11 cellular contexts compared by ENCODE assay signal in genomic region chr19:46132508-46133100, GRCh38. TPM values are rescaled to one million over a fixed set of nuclear protein-coding genes. Genes with fewer than 3 reads are reported as not detected.
DNase-seq lines count a peak whose midpoint lies in the region; ATAC-seq, FAIRE-seq and TF ChIP-seq lines count a peak whose summit lies in the region.
"Had no signal": no experiment of that assay in that cellular context is flagged by ENCODE, and none has a peak within 500 bp of the region (broad histone marks: within the 10 kb centered on the region; RNA-seq: fewer than 3 reads in every experiment).

No MANE protein-coding gene starts in this region.

- peak overlapping the region; percentile 58 for H2AFZ ChIP-seq in mammary epithelial cell (ENCODE audit: low read depth, low read length)
- no peak overlapping the region for H2AFZ ChIP-seq in HepG2 (ENCODE audit: low read length)

- peaks cover 9% of the 10 kb centered on the region for H3K9me3 ChIP-seq in HUES48 (ENCODE audit: control insufficient read depth, insufficient read depth, low read length)
- no peaks in the 10 kb centered on the region for H3K9me3 ChIP-seq in mammary epithelial cell (replicated peaks; ENCODE audit: insufficient read depth, low read length)
- no peaks in the 10 kb centered on the region for H3K9me3 ChIP-seq in HepG2 (ENCODE audit: low read length)
- H3K9me3 ChIP-seq in stomach = no peaks in the 10 kb centered on the region

- H3K4me3 ChIP-seq in HUES48 (ENCODE audit: low read depth, low read length) = peak overlapping the region; percentile 38; the same call in 1 of the 2 replicates
- H3K4me3 ChIP-seq in mammary epithelial cell (replicated peaks in 1 of 3; ENCODE audit: insufficient read depth in 1 of 3, low read depth in 2 of 3, low read length in 3 of 3) = peak overlapping the region in 2 of 3 experiments; percentile 30 to 35
- H3K4me3 ChIP-seq in HepG2 (replicated peaks in 1 of 3; ENCODE audit: insufficient read depth in 1 of 3, low read depth in 2 of 3, low read length in 3 of 3) = no peak overlapping the region
- H3K4me3 ChIP-seq in stomach = no peak overlapping the region

- TF ChIP-seq CTCF in mammary epithelial cell (conservative IDR thresholded peaks at IDR 0.05 in 1 of 2, IDR thresholded peaks at IDR 0.05 in 1 of 2; ENCODE audit: extremely low read depth in 1 of 2, insufficient read depth in 1 of 2, low read depth in 1 of 2, low read length in 2 of 2) = no peak
- no peak for TF ChIP-seq CTCF in HepG2 (CRISPR knock-in tag; IDR thresholded peaks at IDR 0.05)
- no peak for TF ChIP-seq CTCF in stomach (IDR thresholded peaks at IDR 0.05)

- POLR2A ChIA-PET in HepG2 (lab: Yijun Ruan, JAX) = no interaction called here

- TF ChIP-seq RAD21 in HepG2 (CRISPR knock-in tag; IDR thresholded peaks at IDR 0.05) = no peak

- TF ChIP-seq POLR2A in HepG2 (IDR thresholded peaks at IDR 0.05; ENCODE audit: insufficient read depth in 1 of 2, low read depth in 2 of 2, low read length in 2 of 2) (no peak), stomach (IDR thresholded peaks at IDR 0.05) (no peak)

- TSS peak; percentile 59 for BruUV-seq in mammary epithelial cell (replicated peaks; lab: Mats Ljungman, UMichigan)
- BruUV-seq in HepG2 (replicated peaks; lab: Mats Ljungman, UMichigan) = TSS peak; percentile 87

- TF ChIP-seq EP300 in HepG2 (IDR thresholded peaks at IDR 0.05; ENCODE audit: low read depth in 2 of 2, low read length in 2 of 2) = no peak
- TF ChIP-seq EP300 in HepG2 (CRISPR knock-in tag; IDR thresholded peaks at IDR 0.05; ENCODE audit: borderline replicate concordance) = no peak
- TF ChIP-seq EP300 in stomach (IDR thresholded peaks at IDR 0.05) = no peak

- in situ Hi-C loops in mammary epithelial cell (cut with MboI; ENCODE audit: low sequenced_read_pairs in 2 of 2) = no loop called here
- in situ Hi-C loops in HepG2 (cut with HindIII; ENCODE audit: extremely low pct_ligation_motif_present, low pct_unique_long_range_greater_than_20kb) = no loop called here

- no peaks in the 10 kb centered on the region for H4K20me1 ChIP-seq in mammary epithelial cell (ENCODE audit: insufficient read depth, low read length)
- H4K20me1 ChIP-seq in HepG2 (ENCODE audit: insufficient read depth, low read length) = no peaks in the 10 kb centered on the region

- intact Hi-C loops in mammary epithelial cell (cut with micrococcal nuclease) = loop anchor here (2.0 kb wide), 1 partner anchor 52 kb away; no protein-coding TSS in a partner anchor
- intact Hi-C loops in HepG2 (cut with micrococcal nuclease; ENCODE audit: unreplicated experiment) = no loop called here
- intact Hi-C loops in stomach (cut with DNase I; ENCODE audit: low total_unique reads) = no loop called here

- peak overlapping the region; percentile 98 for H3K27ac ChIP-seq in HUES48 (ENCODE audit: low read depth, low read length)
- peak overlapping the region; percentile 86 for H3K27ac ChIP-seq in mammary epithelial cell (ENCODE audit: insufficient read depth, low read depth, low read length)
- no peak overlapping the region for H3K27ac ChIP-seq in HepG2 (ENCODE audit: extremely low read length, insufficient read depth, low read length)
- H3K27ac ChIP-seq in stomach = peak overlapping the region in 4 of 5 donors; percentile 36 to 59 (median 48)

- CTCF ChIA-PET in mammary epithelial cell (lab: Charles Lee; ENCODE audit: low non-redundant PET) = no interaction called here
- CTCF ChIA-PET in HepG2 (lab: Yijun Ruan, JAX; ENCODE audit: low intra/inter-chr PET ratio, low total read pairs) = no interaction called here

- H3K36me3 ChIP-seq in HUES48 (ENCODE audit: control insufficient read depth, insufficient read depth, low read length) (no peaks in the 10 kb centered on the region), mammary epithelial cell (ENCODE audit: insufficient read depth, low read length) (no peaks in the 10 kb centered on the region), HepG2 (replicated peaks in 1 of 2; ENCODE audit: control insufficient read depth in 1 of 2, insufficient read depth in 2 of 2, low read length in 2 of 2) (no peaks in the 10 kb centered on the region), stomach (no peaks in the 10 kb centered on the region)

- no peak for DNase-seq in mammary epithelial cell
- no peak for DNase-seq in HepG2 (ENCODE audit: low spot score)
- no peak for DNase-seq in stomach
- no peak for DNase-seq in DMS53 (lab: John Stamatoyannopoulos, UW)
- no peak for DNase-seq in RKO (ENCODE audit: low spot score)
- no peak for DNase-seq in DMS53 treated with DMSO at 0.1 percent for 48 hours (lab: John Stamatoyannopoulos, UW; ENCODE audit: unreplicated experiment)
- DNase-seq: activated T-cell treated with anti-CD3 and anti-CD28 coated beads, Interleukin-2, amount 50 U/mL, for 24 hours; stimulated activated naive CD8-positive, alpha-beta T cell treated with anti-CD3 and anti-CD28 coated beads, Interleukin-15, amount 100 ng/mL, for 72 hours had no signal

- 60% methylated on average over 1 of the region's 4 CpGs for WGBS in mammary epithelial cell (ENCODE audit: low coverage, missing lambda C conversion rate)
- 64% methylated on average over 4 of the region's 4 CpGs for WGBS in HepG2 (ENCODE audit: low lambda C conversion rate)
- WGBS in stomach, 5 donors = 72 to 81% (median 76%) methylated on average over 4 of the region's 4 CpGs

- peaks cover 19% of the 10 kb centered on the region for H3K4me1 ChIP-seq in HUES48 (ENCODE audit: control insufficient read depth, insufficient read depth, low read length)
- H3K4me1 ChIP-seq in mammary epithelial cell (ENCODE audit: insufficient read depth, low read length) = peaks cover 26% of the 10 kb centered on the region
- peaks cover 11% of the 10 kb centered on the region for H3K4me1 ChIP-seq in HepG2 (ENCODE audit: insufficient read depth, low read length)
- peaks cover 0 to 19% (median 14%) of the 10 kb centered on the region in 4 donors for H3K4me1 ChIP-seq in stomach

- H3K4me2 ChIP-seq in mammary epithelial cell (ENCODE audit: insufficient read depth, low read depth, low read length) (peak overlapping the region; percentile 72), HepG2 (ENCODE audit: low read depth, low read length) (no peak overlapping the region)

- no peaks in the 10 kb centered on the region for H3K27me3 ChIP-seq in HUES48 (ENCODE audit: control insufficient read depth, insufficient read depth, low read length)
- no peaks in the 10 kb centered on the region for H3K27me3 ChIP-seq in mammary epithelial cell (ENCODE audit: insufficient read depth, low read length)
- no peaks in the 10 kb centered on the region for H3K27me3 ChIP-seq in HepG2 (ENCODE audit: control insufficient read depth in 1 of 2, insufficient read depth in 2 of 2, low read length in 2 of 2)
- H3K27me3 ChIP-seq in stomach = no peaks in the 10 kb centered on the region

- FAIRE-seq in HepG2 (lab: Jason Lieb, UNC) = no peak

- dilution Hi-C loops in mammary epithelial cell (cut with HindIII; ENCODE audit: low sequenced_read_pairs) = loop anchor here (5.0 kb wide), 1 partner anchor 40 kb away; no protein-coding TSS in a partner anchor

- ATAC-seq in HepG2 (no peak), GM18511 (IDR thresholded peaks at IDR 0.05; ENCODE audit: unreplicated experiment) (no peak)
- ATAC-seq: left colon; stimulated activated naive CD8-positive, alpha-beta T cell treated with anti-CD3 and anti-CD28 coated beads, Interleukin-15, amount 100 ng/mL, for 72 hours had no signal

- peak overlapping the region; percentile 77 for H3K9ac ChIP-seq in HUES48 (ENCODE audit: low read depth, low read length)
- H3K9ac ChIP-seq in mammary epithelial cell (ENCODE audit: insufficient read depth, low read length) = peak overlapping the region; percentile 59
- no peak overlapping the region for H3K9ac ChIP-seq in HepG2 (ENCODE audit: insufficient read depth, low read depth, low read length)

- H3K79me2 ChIP-seq in mammary epithelial cell (ENCODE audit: insufficient read depth, low read length) (no peaks in the 10 kb centered on the region), HepG2 (ENCODE audit: insufficient read depth, low read length) (no peaks in the 10 kb centered on the region)

RNA-seq across cellular contexts. Expression of gene IGFL3, which starts 8.1 kb away (rescaled TPM):
- 100 to 1,000 TPM in 1 of 2 donors, 10 to 100 TPM in 1; 62.8 to 295 TPM for total RNA-seq in mammary epithelial cell
- polyA plus RNA-seq in mammary epithelial cell = 179 TPM
- 78.6 TPM for polyA minus RNA-seq in mammary epithelial cell
- not detected in 2 replicates for total RNA-seq in HepG2 (2016; rRNA removed; fragmentation: Illumina TruSeq; extraction: Trizol)
- not detected in 2 replicates for total RNA-seq in HepG2 (2016; cell fraction: cytosol; rRNA removed; fragmentation: Illumina TruSeq; extraction: Trizol; ENCODE audit: low read depth)
- total RNA-seq in HepG2 (2016; cell fraction: insoluble cytoplasmic fraction; rRNA removed; fragmentation: Illumina TruSeq; extraction: Trizol) = not detected in 2 replicates
- total RNA-seq in HepG2 (2016; cell fraction: membrane; rRNA removed; fragmentation: Illumina TruSeq; extraction: Trizol) = not detected in 2 replicates
- total RNA-seq in HepG2 (2016; cell fraction: nucleus; rRNA removed; fragmentation: Illumina TruSeq; extraction: Trizol) = not detected in 2 replicates
- not detected in 2 replicates for polyA plus RNA-seq in HepG2 (2011; rRNA removed)
- polyA plus RNA-seq in HepG2 (2011; cell fraction: cytosol; rRNA removed) = not detected in 2 replicates
- not detected in 2 replicates for polyA plus RNA-seq in HepG2 (2011; cell fraction: nucleus; rRNA removed)
- polyA plus RNA-seq in HepG2 (2012) = not detected in 2 replicates
- polyA plus RNA-seq in HepG2 (2016; cell fraction: cytosol; fragmentation: Illumina TruSeq; extraction: Trizol; ENCODE audit: low read depth) = not detected in 2 replicates
- polyA plus RNA-seq in HepG2 (2016; cell fraction: insoluble cytoplasmic fraction; fragmentation: Illumina TruSeq; extraction: Trizol; ENCODE audit: low read depth) = not detected in 2 replicates
- polyA plus RNA-seq in HepG2 (2016; cell fraction: membrane; fragmentation: Illumina TruSeq; extraction: Trizol; ENCODE audit: low read depth) = not detected in 2 replicates
- polyA plus RNA-seq in HepG2 (2016; cell fraction: nucleus; fragmentation: Illumina TruSeq; extraction: Trizol; ENCODE audit: insufficient read depth, low read depth) = not detected in 2 replicates
- polyA minus RNA-seq in HepG2 (2011; rRNA and poly(A)+ RNA removed; ENCODE audit: low replicate concordance) = not detected in 2 replicates
- not detected in 2 replicates for polyA minus RNA-seq in HepG2 (2011; cell fraction: cytosol; rRNA and poly(A)+ RNA removed)
- polyA minus RNA-seq in HepG2 (2011; cell fraction: nucleus; rRNA and poly(A)+ RNA removed) = not detected in 2 replicates
- not detected for total RNA-seq in stomach
- polyA plus RNA-seq in stomach = not detected
- total RNA-seq: left colon had no signal

RNA-seq across cellular contexts. Expression of gene IGFL2, which starts 15.4 kb away (rescaled TPM):
- total RNA-seq in mammary epithelial cell = 1 to 10 TPM in 1 of 2 donors, under 1 TPM in 1; under 0.01 to 1.9 TPM
- polyA plus RNA-seq in mammary epithelial cell = 1.3 TPM
- polyA minus RNA-seq in mammary epithelial cell = not detected
- not detected in 2 replicates for total RNA-seq in HepG2 (2016; rRNA removed; fragmentation: Illumina TruSeq; extraction: Trizol)
- not detected in 2 replicates for total RNA-seq in HepG2 (2016; cell fraction: cytosol; rRNA removed; fragmentation: Illumina TruSeq; extraction: Trizol; ENCODE audit: low read depth)
- not detected in 2 replicates for total RNA-seq in HepG2 (2016; cell fraction: insoluble cytoplasmic fraction; rRNA removed; fragmentation: Illumina TruSeq; extraction: Trizol)
- 0.62 TPM in 1 of 2 replicates, not detected in the other for total RNA-seq in HepG2 (2016; cell fraction: membrane; rRNA removed; fragmentation: Illumina TruSeq; extraction: Trizol)
- total RNA-seq in HepG2 (2016; cell fraction: nucleus; rRNA removed; fragmentation: Illumina TruSeq; extraction: Trizol) = not detected in 2 replicates
- polyA plus RNA-seq in HepG2 (2011; rRNA removed) = not detected in 2 replicates
- not detected in 2 replicates for polyA plus RNA-seq in HepG2 (2011; cell fraction: cytosol; rRNA removed)
- polyA plus RNA-seq in HepG2 (2011; cell fraction: nucleus; rRNA removed) = not detected in 2 replicates
- polyA plus RNA-seq in HepG2 (2012) = not detected in 2 replicates
- not detected in 2 replicates for polyA plus RNA-seq in HepG2 (2016; cell fraction: cytosol; fragmentation: Illumina TruSeq; extraction: Trizol; ENCODE audit: low read depth)
- not detected in 2 replicates for polyA plus RNA-seq in HepG2 (2016; cell fraction: insoluble cytoplasmic fraction; fragmentation: Illumina TruSeq; extraction: Trizol; ENCODE audit: low read depth)
- not detected in 2 replicates for polyA plus RNA-seq in HepG2 (2016; cell fraction: membrane; fragmentation: Illumina TruSeq; extraction: Trizol; ENCODE audit: low read depth)
- not detected in 2 replicates for polyA plus RNA-seq in HepG2 (2016; cell fraction: nucleus; fragmentation: Illumina TruSeq; extraction: Trizol; ENCODE audit: insufficient read depth, low read depth)
- not detected in 2 replicates for polyA minus RNA-seq in HepG2 (2011; rRNA and poly(A)+ RNA removed; ENCODE audit: low replicate concordance)
- not detected in 2 replicates for polyA minus RNA-seq in HepG2 (2011; cell fraction: cytosol; rRNA and poly(A)+ RNA removed)
- not detected in 2 replicates for polyA minus RNA-seq in HepG2 (2011; cell fraction: nucleus; rRNA and poly(A)+ RNA removed)
- not detected for total RNA-seq in stomach
- under 1 TPM in 1 of 3 donors, not detected in 2; 0.45 TPM for polyA plus RNA-seq in stomach
- total RNA-seq: left colon had no signal

Comparison
In these comparisons a context has a peak if more than half of its experiments do, and no peak if none do; other contexts are left out.
1. H3K4me3 ChIP-seq: peak in HUES48 (single experiment) and mammary epithelial cell (2 of 3); none in HepG2 (0 of 3) and stomach (0 of 4).
2. RNA of gene IGFL3, which starts 8.1 kb away (total RNA-seq): 62.8 to 295 TPM in mammary epithelial cell; not detected in HepG2 and not detected in stomach; every median in the first group is over 10 times any median in the second.